9 cellular contexts compared by ENCODE assay signal in the genomic region with DNA sequence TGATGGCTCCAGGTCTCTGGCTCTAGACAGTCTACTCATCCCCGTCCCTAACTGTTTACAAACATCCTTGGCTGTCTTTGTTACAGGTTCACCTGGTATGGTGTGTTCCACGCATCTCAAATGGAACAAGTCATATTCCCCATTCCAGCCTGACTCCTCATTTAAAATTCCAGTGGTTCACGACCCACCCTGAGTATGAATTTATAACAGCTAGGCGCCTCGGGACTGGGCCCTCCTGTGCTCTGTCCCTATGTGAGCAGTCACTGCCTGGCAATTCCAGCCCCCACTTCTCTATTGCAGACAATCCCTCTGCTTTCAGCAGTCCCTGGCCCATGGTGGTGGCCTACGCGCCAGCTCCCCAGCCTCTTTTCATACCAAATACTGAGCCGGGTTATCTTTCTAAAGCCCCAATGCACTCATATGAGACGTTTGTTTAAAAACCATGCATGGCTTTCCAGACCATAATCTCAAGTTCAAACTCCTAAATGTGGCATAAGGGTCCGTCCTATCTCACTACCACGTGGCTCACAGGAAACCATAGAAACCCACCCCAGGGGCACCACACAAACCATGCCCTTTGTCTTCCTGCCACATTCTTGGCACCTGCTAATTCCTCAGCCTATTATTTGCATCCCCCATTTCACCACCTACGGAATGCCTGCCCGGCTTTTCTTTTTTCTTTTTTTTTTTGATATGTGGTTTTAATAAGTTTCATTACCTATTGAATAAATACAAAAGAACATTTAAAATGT. TPM values are rescaled to one million over a fixed set of nuclear protein-coding genes. Genes with fewer than 3 reads are reported as not detected.
A peak's percentile ranks its signal among the peaks of the same experiment; 100 is the strongest.
DNase-seq lines count a peak whose midpoint lies in the region; ATAC-seq and TF ChIP-seq lines count a peak whose summit lies in the region.
"Had no signal": no experiment of that assay in that cellular context is flagged by ENCODE, and none has a peak within 500 bp of the region (broad histone marks: within the 10 kb centered on the region; RNA-seq: fewer than 3 reads in every experiment).

No MANE protein-coding gene starts in this region.

- H3K79me2 ChIP-seq in fibroblast of lung (ENCODE audit: control insufficient read depth, insufficient read depth, low read length), result peaks cover 12% of the 10 kb centered on the region

- H3K4me2 ChIP-seq in fibroblast of lung (ENCODE audit: extremely low read depth, insufficient read depth, low read length), result peak overlapping the region; percentile 74

- H3K4me1 ChIP-seq in SJCRH30, result no peaks in the 10 kb centered on the region
- peaks cover 3% of the 10 kb centered on the region for H3K4me1 ChIP-seq in fibroblast of lung (ENCODE audit: control insufficient read depth, extremely low read depth, insufficient read depth, low read length)
- H3K4me1 ChIP-seq in psoas muscle, result peaks cover 7% of the 10 kb centered on the region

- WGBS in psoas muscle, 3 donors, result 78 to 81% (median 80%) methylated on average over 13 of the region's 13 CpGs

- H2AFZ ChIP-seq in fibroblast of lung (ENCODE audit: low read length), result no peak overlapping the region

- no peaks in the 10 kb centered on the region for H3K27me3 ChIP-seq in SJCRH30
- H3K27me3 ChIP-seq in fibroblast of lung (ENCODE audit: control insufficient read depth, insufficient read depth, low read length), result no peaks in the 10 kb centered on the region
- H3K27me3 ChIP-seq in psoas muscle (ENCODE audit: insufficient read depth in 3 of 3, low read length in 2 of 3), result no peaks in the 10 kb centered on the region

- no peak for TF ChIP-seq CTCF in GM12865 (IDR thresholded peaks at IDR 0.05; ENCODE audit: insufficient read depth, low read depth, low read length, missing control alignments)
- no peak for TF ChIP-seq CTCF in fibroblast of lung (conservative IDR thresholded peaks at IDR 0.05 in 1 of 2, IDR thresholded peaks at IDR 0.05 in 1 of 2; ENCODE audit: low read depth in 1 of 2, low read length in 2 of 2)
- TF ChIP-seq CTCF in psoas muscle (IDR thresholded peaks at IDR 0.05), result no peak

- DNase-seq in GM12865 (ENCODE audit: low read depth), result no peak
- no peak for DNase-seq in SJCRH30
- peak in 1 of 2 donors; percentile 32 for DNase-seq in fibroblast of lung (ENCODE audit: low read depth in 2 of 2)
- no peak for DNase-seq in psoas muscle
- DNase-seq in left lobe of liver (ENCODE audit: low spot score), result no peak
- DNase-seq in occipital lobe (lab: John Stamatoyannopoulos, UW), result no peak
- DNase-seq in COLO668 (lab: John Stamatoyannopoulos, UW; ENCODE audit: unreplicated experiment), result no peak

- intact Hi-C loops in psoas muscle (cut with DNase I), result no loop called here

- H3K27ac ChIP-seq in SJCRH30 (peak overlapping the region; percentile 90), fibroblast of lung (ENCODE audit: insufficient read depth, low read length) (peak overlapping the region; percentile 96), psoas muscle (peak overlapping the region; percentile 91)

- H3K36me3 ChIP-seq in SJCRH30 (no peaks in the 10 kb centered on the region), fibroblast of lung (ENCODE audit: control insufficient read depth, insufficient read depth, low read length) (no peaks in the 10 kb centered on the region), psoas muscle (ENCODE audit: insufficient read depth in 1 of 2, low read depth in 1 of 2) (no peaks in the 10 kb centered on the region)

- H3K9me3 ChIP-seq in SJCRH30 (replicated peaks) (no peaks in the 10 kb centered on the region), fibroblast of lung (ENCODE audit: control insufficient read depth, insufficient read depth, low read depth, low read length) (no peaks in the 10 kb centered on the region), psoas muscle (no peaks in the 10 kb centered on the region)

- H3K4me3 ChIP-seq in GM12865 (ENCODE audit: low read depth, low read length) (peak overlapping the region; percentile 88; the same call in 1 of the 2 replicates), SJCRH30 (peak overlapping the region; percentile 72), fibroblast of lung (replicated peaks in 1 of 4; ENCODE audit: control extremely low read depth in 1 of 4, insufficient read depth in 1 of 4, low read depth in 3 of 4, low read length in 4 of 4) (peak overlapping the region; percentile 62 to 82 (median 70)), psoas muscle (peak overlapping the region; percentile 90)

- no peaks in the 10 kb centered on the region for H4K20me1 ChIP-seq in fibroblast of lung (ENCODE audit: control insufficient read depth, extremely low read depth, insufficient read depth, low read length)

- H3K9ac ChIP-seq in fibroblast of lung (ENCODE audit: insufficient read depth, low read length), result peak overlapping the region; percentile 80

- ATAC-seq in psoas muscle (no peak), left lobe of liver (no peak), HG03159 (IDR thresholded peaks at IDR 0.05; ENCODE audit: unreplicated experiment) (no peak)

RNA-seq across cellular contexts. Expression of gene SERPINB8, which starts 1.6 kb away (rescaled TPM):
- total RNA-seq in SJCRH30 (2014; rRNA removed; shearing (Covaris generic)), result 1.6 and 1.9 TPM in 2 replicates
- total RNA-seq in fibroblast of lung (8.7 and 9.7 TPM in 2 replicates), psoas muscle (1 to 10 TPM in 3 of 4 donors, under 1 TPM in 1; 0.84 to 6.2 (median 4.4) TPM), left lobe of liver (4.0 TPM), occipital lobe (1.1 TPM)
- polyA plus RNA-seq in fibroblast of lung (21.0 and 24.8 TPM in 2 replicates), psoas muscle (10 to 100 TPM in 1 of 3 donors, 1 to 10 TPM in 2; 1.8 to 31.3 (median 2.5) TPM)
- 18.9 and 20.8 TPM in 2 replicates for polyA plus RNA-seq in fibroblast of lung (2012)
- polyA minus RNA-seq in fibroblast of lung (ENCODE audit: low replicate concordance), result 7.9 and 14.4 TPM in 2 replicates

RNA-seq across cellular contexts. Expression of gene HMSD, which starts 22.4 kb away (rescaled TPM):
- total RNA-seq in SJCRH30 (2014; rRNA removed; shearing (Covaris generic)), result not detected in 2 replicates
- 0.83 TPM in 1 of 2 replicates, not detected in the other for total RNA-seq in fibroblast of lung
- 0.56 and 4.3 TPM in 2 replicates for polyA plus RNA-seq in fibroblast of lung
- polyA plus RNA-seq in fibroblast of lung (2012), result 6.5 and 17.6 TPM in 2 replicates
- 0.22 TPM in 1 of 2 replicates, not detected in the other for polyA minus RNA-seq in fibroblast of lung (ENCODE audit: low replicate concordance)
- not detected for total RNA-seq in psoas muscle
- under 1 TPM in 1 of 3 donors, not detected in 2; 0.03 TPM for polyA plus RNA-seq in psoas muscle
- total RNA-seq in left lobe of liver, result 0.23 TPM
- total RNA-seq in occipital lobe, result 0.16 TPM
- polyA plus RNA-seq: urinary bladder had no signal
